Comparison of ENCODE assay signal across 1 cellular context in genomic region chr7:119452401-119452800, GRCh38.
TF ChIP-seq lines count a peak whose summit lies in the region.

No MANE protein-coding gene starts in this region.

TF ChIP-seq in SK-N-SH treated with all-trans-retinoic acid at 6 μM for 48 hours, 23 proteins besides CTCF, POLR2A, EP300 and RAD21 (continued from another document):
- no peak for TF ChIP-seq ARNTL (CRISPR knock-in tag; IDR thresholded peaks at IDR 0.05; ENCODE audit: borderline replicate concordance, low read depth)
- TF ChIP-seq RARB (CRISPR knock-in tag; IDR thresholded peaks at IDR 0.05) = no peak
- TF ChIP-seq CREB5 (CRISPR knock-in tag; IDR thresholded peaks at IDR 0.05; ENCODE audit: low read depth) = no peak
- no peak for TF ChIP-seq ZNF70 (CRISPR knock-in tag; IDR thresholded peaks at IDR 0.05)
- TF ChIP-seq ZC3H10 (CRISPR knock-in tag; IDR thresholded peaks at IDR 0.05) = no peak
- no peak for TF ChIP-seq ZFP3 (CRISPR knock-in tag; IDR thresholded peaks at IDR 0.05)
